In the genomic region with DNA sequence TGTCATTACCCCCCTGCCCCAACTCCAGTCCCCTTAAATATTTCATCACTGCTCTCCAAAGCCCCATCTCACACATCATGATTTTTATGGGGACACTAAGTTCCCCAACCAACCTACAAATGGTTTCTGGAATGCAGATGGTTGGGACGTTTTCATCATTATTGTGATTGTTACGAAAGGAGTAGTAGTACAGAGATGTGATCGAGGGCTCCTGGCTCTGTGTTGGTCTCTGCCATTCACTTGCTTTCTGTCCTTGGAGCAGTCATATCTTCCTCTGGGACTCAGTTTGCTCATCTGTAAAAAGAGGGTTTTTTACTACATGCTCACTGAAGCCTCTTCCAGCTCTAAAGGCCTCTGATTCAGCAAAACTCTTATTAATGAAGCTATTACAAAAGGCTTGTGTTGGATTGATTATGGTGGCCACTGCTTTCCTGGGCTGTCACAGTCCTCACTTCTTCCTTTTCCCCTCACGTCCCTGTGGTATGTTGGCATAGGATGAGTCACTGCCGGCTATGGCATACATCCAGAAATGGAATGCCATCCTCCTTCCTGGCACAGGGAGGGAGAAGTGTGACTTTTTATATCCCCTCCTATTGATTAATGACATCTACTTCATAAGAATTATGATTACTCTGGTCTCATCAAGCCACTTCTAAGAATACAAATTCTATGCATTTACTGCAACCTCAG, we compare ENCODE assay signal across 16 cellular contexts.
DNase-seq lines count a peak whose midpoint lies in the region; ATAC-seq and TF ChIP-seq lines count a peak whose summit lies in the region.
"Had no signal": no experiment of that assay in that cellular context is flagged by ENCODE, and none has a peak within 500 bp of the region (broad histone marks: within the 10 kb centered on the region; RNA-seq: fewer than 3 reads in every experiment).

No MANE protein-coding gene starts in this region.

- H3K27ac Mint-ChIP-seq in type B pancreatic cell: no peak overlapping the region
- H3K27ac Mint-ChIP-seq: dendritic cell treated with granulocyte-macrophage colony-stimulating factor and Interleukin-4, amounts not matched to agents 40 ng/mL and 50 ng/mL, for 4 days; stimulated activated naive B cell treated with anti-CD40 and anti-IgM and Interleukin-4, amounts not matched to agents 10 μg/mL and 1 μg/mL and 100 μg/mL, for 72 hours had no signal

- no peaks in the 10 kb centered on the region for H3K27me3 Mint-ChIP-seq in type B pancreatic cell
- H3K27me3 Mint-ChIP-seq: dendritic cell treated with granulocyte-macrophage colony-stimulating factor and Interleukin-4, amounts not matched to agents 40 ng/mL and 50 ng/mL, for 4 days; stimulated activated naive B cell treated with anti-CD40 and anti-IgM and Interleukin-4, amounts not matched to agents 10 μg/mL and 1 μg/mL and 100 μg/mL, for 72 hours had no signal

- H3K4me3 Mint-ChIP-seq in type B pancreatic cell: no peak overlapping the region
- H3K4me3 Mint-ChIP-seq: dendritic cell treated with granulocyte-macrophage colony-stimulating factor and Interleukin-4, amounts not matched to agents 40 ng/mL and 50 ng/mL, for 4 days; stimulated activated naive B cell treated with anti-CD40 and anti-IgM and Interleukin-4, amounts not matched to agents 10 μg/mL and 1 μg/mL and 100 μg/mL, for 72 hours had no signal

- peak; percentile 74 for DNase-seq in Daoy (ENCODE audit: low read depth)
- peak; percentile 47 for DNase-seq in NCI-H226
- DNase-seq in astrocyte of the spinal cord (ENCODE audit: low read depth, low spot score): peak; percentile 16
- DNase-seq in myocyte (ENCODE audit: low read depth): peak; percentile 61
- no peak for DNase-seq in type B pancreatic cell (ENCODE audit: extremely low spot score, unreplicated experiment)
- DNase-seq in OCI-M2 (lab: John Stamatoyannopoulos, UW; ENCODE audit: unreplicated experiment): no peak
- no peak for DNase-seq in left ventricle myocardium superior
- DNase-seq in D341Med (ENCODE audit: low spot score): no peak
- DNase-seq: BE2C; GOT3; NCI-H1436; NCI-H82; stimulated activated CD4-positive, alpha-beta T cell treated with anti-CD3 and anti-CD28 coated beads, Interleukin-4, amount 100 ng/mL, for 24 hours; stimulated activated naive B cell treated with anti-CD40 and anti-IgM and Interleukin-4, amounts not matched to agents 10 μg/mL and 1 μg/mL and 100 μg/mL, for 72 hours had no signal

- no peak for ATAC-seq in left ventricle myocardium superior
- ATAC-seq: HepG2; stimulated activated naive B cell treated with anti-CD40 and anti-IgM and Interleukin-4, amounts not matched to agents 10 μg/mL and 1 μg/mL and 100 μg/mL, for 72 hours had no signal

- intact Hi-C loops in left ventricle myocardium superior (cut with micrococcal nuclease): no loop called here

- in situ Hi-C loops in astrocyte of the spinal cord (cut with HindIII; ENCODE audit: low sequenced_read_pairs): no loop called here

- no peaks in the 10 kb centered on the region for H3K36me3 Mint-ChIP-seq in type B pancreatic cell
- H3K36me3 Mint-ChIP-seq: stimulated activated naive B cell treated with anti-CD40 and anti-IgM and Interleukin-4, amounts not matched to agents 10 μg/mL and 1 μg/mL and 100 μg/mL, for 72 hours had no signal

- H3K4me1 Mint-ChIP-seq in type B pancreatic cell (ENCODE audit: unreplicated experiment): peaks cover 7% of the 10 kb centered on the region
- H3K4me1 Mint-ChIP-seq: stimulated activated naive B cell treated with anti-CD40 and anti-IgM and Interleukin-4, amounts not matched to agents 10 μg/mL and 1 μg/mL and 100 μg/mL, for 72 hours had no signal

- peaks cover 8% of the 10 kb centered on the region for H3K9me3 Mint-ChIP-seq in type B pancreatic cell
- H3K9me3 Mint-ChIP-seq: dendritic cell treated with granulocyte-macrophage colony-stimulating factor and Interleukin-4, amounts not matched to agents 40 ng/mL and 50 ng/mL, for 4 days had no signal

- H3K4me3 ChIP-seq in astrocyte of the spinal cord (ENCODE audit: low read depth, low read length): no peak overlapping the region

- TF ChIP-seq CTCF in astrocyte of the spinal cord (IDR thresholded peaks at IDR 0.05; ENCODE audit: low read depth, low read length): no peak
- no peak for TF ChIP-seq CTCF in type B pancreatic cell (conservative IDR thresholded peaks at IDR 0.05)

Comparison
In these comparisons a context has a peak if more than half of its experiments do, and no peak if none do; other contexts are left out.
1. DNase-seq: peak in Daoy (single experiment), NCI-H226 (single experiment), astrocyte of the spinal cord (single experiment) and myocyte (single experiment); none in type B pancreatic cell (single experiment), OCI-M2 (single experiment), left ventricle myocardium superior (single experiment) and D341Med (single experiment).